ENCODE assay signal across 24 cellular contexts in the genomic region with DNA sequence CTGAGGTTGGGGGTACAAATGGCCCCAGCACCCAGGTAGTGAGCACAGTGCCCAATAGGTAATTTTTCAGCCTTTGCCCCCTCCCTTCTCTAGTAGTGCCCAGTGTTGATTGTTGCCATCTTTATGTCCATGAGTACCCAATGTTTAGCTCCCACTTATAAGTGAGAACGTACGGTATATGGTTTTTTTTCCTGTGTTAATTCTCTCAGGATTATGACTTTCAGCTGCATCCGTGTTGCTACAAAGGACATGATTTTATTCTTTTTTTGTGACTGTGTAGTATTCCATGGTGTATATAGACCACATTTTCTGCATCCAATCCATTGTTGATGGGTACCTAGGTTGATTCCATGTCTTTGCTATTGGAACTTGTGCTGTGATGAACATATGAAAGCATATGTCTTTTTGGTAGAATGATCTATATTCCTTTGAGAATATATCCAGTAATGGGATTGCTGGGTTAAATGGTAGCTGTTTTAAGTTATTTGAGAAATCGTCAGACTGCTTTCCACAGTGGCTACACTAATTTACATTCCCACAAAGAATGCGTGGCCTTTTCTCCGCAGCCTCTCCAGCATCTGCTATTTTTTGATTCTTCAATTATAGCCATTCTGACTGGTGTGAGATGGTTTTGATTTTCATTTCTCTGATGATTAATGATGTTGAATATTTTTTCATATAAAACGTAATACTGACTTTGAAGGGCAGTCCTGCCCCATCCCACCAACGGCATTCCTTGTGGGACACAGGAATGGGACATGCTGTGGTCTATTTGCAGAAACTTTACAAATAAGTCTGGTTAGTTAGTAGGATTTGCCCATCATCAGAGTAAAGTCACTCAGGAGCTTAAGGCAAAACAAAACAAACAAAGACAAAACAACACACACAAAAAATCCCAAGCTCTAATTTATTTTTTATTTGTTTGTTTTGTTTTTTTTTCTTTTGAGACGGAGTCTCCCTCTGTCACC.
"Had no signal": no experiment of that assay in that cellular context is flagged by ENCODE, and none has a peak within 500 bp of the region (broad histone marks: within the 10 kb centered on the region; RNA-seq: fewer than 3 reads in every experiment).

No MANE protein-coding gene starts in this region.

- DNase-seq: colonic mucosa; cortex of kidney; effector CD8-positive, alpha-beta T cell; effector memory CD8-positive, alpha-beta T cell; endodermal cell; erythroblast; esophagus squamous epithelium; foreskin fibroblast; foreskin melanocyte; gastrocnemius medialis; glutamatergic neuron; head of caudate nucleus; heart right ventricle; hippocampal formation; left cardiac atrium; left lung; left ventricle myocardium superior; lower lobe of right lung; mesenchymal stem cell; mucosa of descending colon; naive B cell had no signal

- H3K9me3 Mint-ChIP-seq: dendritic cell treated with granulocyte-macrophage colony-stimulating factor and Interleukin-4, amounts not matched to agents 40 ng/mL and 50 ng/mL, for 4 days; endodermal cell; mesothelial cell of epicardium had no signal

- H3K27ac Mint-ChIP-seq: dendritic cell treated with granulocyte-macrophage colony-stimulating factor and Interleukin-4, amounts not matched to agents 40 ng/mL and 50 ng/mL, for 4 days; effector memory CD8-positive, alpha-beta T cell; endodermal cell; mesothelial cell of epicardium; naive B cell had no signal

- H3K4me1 Mint-ChIP-seq: naive B cell had no signal

- H3K27me3 Mint-ChIP-seq: dendritic cell treated with granulocyte-macrophage colony-stimulating factor and Interleukin-4, amounts not matched to agents 40 ng/mL and 50 ng/mL, for 4 days; effector memory CD8-positive, alpha-beta T cell; naive B cell had no signal

- H3K4me3 Mint-ChIP-seq: dendritic cell treated with granulocyte-macrophage colony-stimulating factor and Interleukin-4, amounts not matched to agents 40 ng/mL and 50 ng/mL, for 4 days; effector memory CD8-positive, alpha-beta T cell; endodermal cell; mesothelial cell of epicardium; naive B cell had no signal

- H3K36me3 Mint-ChIP-seq: mesothelial cell of epicardium, naive B cell had no signal

- ATAC-seq: effector memory CD8-positive, alpha-beta T cell; esophagus mucosa; gastrocnemius medialis; heart right ventricle; left cardiac atrium; left lung; left ventricle myocardium superior; lower lobe of right lung; mucosa of descending colon had no signal
